In genomic region chr5:2015116-2015848, GRCh38 we compare ENCODE assay signal across 17 cellular contexts.
"Had no signal": no experiment of that assay in that cellular context is flagged by ENCODE, and none has a peak within 500 bp of the region (broad histone marks: within the 10 kb centered on the region; RNA-seq: fewer than 3 reads in every experiment).

No MANE protein-coding gene starts in this region.

- H3K27me3 ChIP-seq: suprapubic skin had no signal

- H3K4me3 ChIP-seq: hepatocyte, left lung, psoas muscle, suprapubic skin had no signal

- H3K27me3 Mint-ChIP-seq: stimulated activated naive CD8-positive, alpha-beta T cell treated with anti-CD3 and anti-CD28 coated beads, Interleukin-15, Interleukin-2, amounts not matched to agents 100 ng/mL and 50 ng/mL, for 24 hours had no signal

- H3K4me3 Mint-ChIP-seq: natural killer cell; stimulated activated naive CD8-positive, alpha-beta T cell treated with anti-CD3 and anti-CD28 coated beads, Interleukin-15, Interleukin-2, amounts not matched to agents 100 ng/mL and 50 ng/mL, for 24 hours had no signal

- H3K4me1 ChIP-seq: left lung, psoas muscle had no signal

- H3K4me1 Mint-ChIP-seq: natural killer cell had no signal

- H3K9me3 Mint-ChIP-seq: activated T-helper 2 cell treated with anti-CD3 and anti-CD28 coated beads, Interferon-gamma antibody, Interleukin-2, Interleukin-4, amounts not matched to agents 10 μg/mL and 5 μg/mL and 100 μg/mL, durations not matched to agents 14 hours and 24 hours and 36 hours; natural killer cell; stimulated activated naive CD8-positive, alpha-beta T cell treated with anti-CD3 and anti-CD28 coated beads, Interleukin-15, Interleukin-2, amounts not matched to agents 100 ng/mL and 50 ng/mL, for 24 hours had no signal

- ATAC-seq: left lung, natural killer cell, psoas muscle, sciatic nerve had no signal

- H3K27ac Mint-ChIP-seq: activated T-helper 2 cell treated with anti-CD3 and anti-CD28 coated beads, Interferon-gamma antibody, Interleukin-2, Interleukin-4, amounts not matched to agents 10 μg/mL and 5 μg/mL and 100 μg/mL, durations not matched to agents 14 hours and 24 hours and 36 hours; natural killer cell; stimulated activated naive CD8-positive, alpha-beta T cell treated with anti-CD3 and anti-CD28 coated beads, Interleukin-15, Interleukin-2, amounts not matched to agents 100 ng/mL and 50 ng/mL, for 24 hours had no signal

- FAIRE-seq: kidney had no signal

- H3K9me3 ChIP-seq: left lung, psoas muscle, suprapubic skin had no signal

- H3K79me2 ChIP-seq: hepatocyte had no signal

- H3K4me2 ChIP-seq: hepatocyte had no signal

- H3K27ac ChIP-seq: dorsolateral prefrontal cortex, hepatocyte, left lung, psoas muscle, suprapubic skin had no signal

- H3K36me3 Mint-ChIP-seq: natural killer cell had no signal

- H2AFZ ChIP-seq: hepatocyte had no signal

- DNase-seq: activated CD4-positive, alpha-beta T cell treated with anti-CD3 and anti-CD28 coated beads, Interleukin-2, amount 50 U/mL, for 4 hours; activated CD4-positive, CD25-positive, alpha-beta regulatory T cell treated with anti-CD3 and anti-CD28 coated beads, Interleukin-2, amount 50 U/mL, for 72 hours; activated naive CD4-positive, alpha-beta T cell treated with anti-CD3 and anti-CD28 coated beads, Interleukin-2, amount 50 U/mL, for 16 hours; activated T-cell treated with anti-CD3 and anti-CD28 coated beads, Interleukin-2, amount 50 U/mL, for 1 hour; dorsolateral prefrontal cortex; kidney; mammary epithelial cell; natural killer cell; occipital lobe; psoas muscle; trophoblast cell had no signal

- H3K36me3 ChIP-seq: left lung, suprapubic skin had no signal
